In genomic region chr3:114179575-114179974, GRCh38 we compare ENCODE assay signal across 7 cellular contexts. TPM values are rescaled to one million over a fixed set of nuclear protein-coding genes. Genes with fewer than 3 reads are reported as not detected.
A peak's percentile ranks its signal among the peaks of the same experiment; 100 is the strongest.
DNase-seq lines count a peak whose midpoint lies in the region; ATAC-seq, FAIRE-seq and TF ChIP-seq lines count a peak whose summit lies in the region.

No MANE protein-coding gene starts in this region.

- no peak overlapping the region for H3K27ac ChIP-seq in SU-DHL-6 (ENCODE audit: low read depth, low read length)

- no peaks in the 10 kb centered on the region for H3K79me2 ChIP-seq in SU-DHL-6 (ENCODE audit: insufficient read depth, low read length)

- no peaks in the 10 kb centered on the region for H3K9me2 ChIP-seq in SU-DHL-6 (replicated peaks; ENCODE audit: insufficient read depth, low read length)

- TF ChIP-seq CTCF in LNCaP clone FGC (IDR thresholded peaks at IDR 0.05; ENCODE audit: control insufficient read depth, extremely low read depth, insufficient read depth) (peak; percentile 47), SU-DHL-6 (IDR thresholded peaks at IDR 0.05; ENCODE audit: insufficient read depth, low read length, poor library complexity, severe bottlenecking) (peak; percentile 33)

- ATAC-seq in HG03097 (IDR thresholded peaks at IDR 0.05; ENCODE audit: low FRiP score, unreplicated experiment): no peak
- ATAC-seq in GM18861 (IDR thresholded peaks at IDR 0.05; ENCODE audit: unreplicated experiment): no peak

- H3K4me3 ChIP-seq in LNCaP clone FGC (ENCODE audit: low read depth, low read length) (no peak overlapping the region), SU-DHL-6 (ENCODE audit: insufficient read depth, low read length, poor library complexity, severe bottlenecking) (no peak overlapping the region)

- no peak overlapping the region for H3K9ac ChIP-seq in SU-DHL-6 (ENCODE audit: low read length)

- no peaks in the 10 kb centered on the region for H3F3A ChIP-seq in SU-DHL-6 (ENCODE audit: insufficient read depth)

- DNase-seq in EL (peak; percentile 24), LNCaP clone FGC (ENCODE audit: low read depth) (no peak)
- DNase-seq in activated CD4-positive, alpha-beta T cell treated with anti-CD3 and anti-CD28 coated beads, Interleukin-2, amount 10 ng/mL, durations not matched to agents 24 days and 14 days: no peak

- peaks cover 2% of the 10 kb centered on the region for H3K4me1 Mint-ChIP-seq in activated CD4-positive, alpha-beta T cell treated with anti-CD3 and anti-CD28 coated beads, Interleukin-2, amount 10 ng/mL, durations not matched to agents 24 days and 14 days

- H3K27me3 Mint-ChIP-seq in activated CD4-positive, alpha-beta T cell treated with anti-CD3 and anti-CD28 coated beads, Interleukin-2, amount 10 ng/mL, durations not matched to agents 24 days and 14 days: peaks cover 19% of the 10 kb centered on the region

- no peaks in the 10 kb centered on the region for H3K27me3 ChIP-seq in SU-DHL-6 (ENCODE audit: low read length)

- peaks cover 8% of the 10 kb centered on the region for H3K9me3 Mint-ChIP-seq in activated CD4-positive, alpha-beta T cell treated with anti-CD3 and anti-CD28 coated beads, Interleukin-2, amount 10 ng/mL, durations not matched to agents 24 days and 14 days

- H3K27ac Mint-ChIP-seq in activated CD4-positive, alpha-beta T cell treated with anti-CD3 and anti-CD28 coated beads, Interleukin-2, amount 10 ng/mL, durations not matched to agents 24 days and 14 days: no peak overlapping the region

- FAIRE-seq in islet of Langerhans (lab: Jason Lieb, UNC): peak; percentile 91

- intact Hi-C loops in activated CD4-positive, alpha-beta T cell treated with anti-CD3 and anti-CD28 coated beads, Interleukin-2, amount 10 ng/mL, durations not matched to agents 24 days and 14 days (cut with micrococcal nuclease): no loop called here

- no peaks in the 10 kb centered on the region for H3K36me3 Mint-ChIP-seq in activated CD4-positive, alpha-beta T cell treated with anti-CD3 and anti-CD28 coated beads, Interleukin-2, amount 10 ng/mL, durations not matched to agents 24 days and 14 days (ENCODE audit: low read depth)

- H4K20me1 ChIP-seq in SU-DHL-6 (ENCODE audit: low read depth, low read length): no peaks in the 10 kb centered on the region

- H2AFZ ChIP-seq in SU-DHL-6 (ENCODE audit: low read depth, low read length, severe bottlenecking): no peak overlapping the region

- no peak overlapping the region for H3K4me3 Mint-ChIP-seq in activated CD4-positive, alpha-beta T cell treated with anti-CD3 and anti-CD28 coated beads, Interleukin-2, amount 10 ng/mL, durations not matched to agents 24 days and 14 days

- no peaks in the 10 kb centered on the region for H3K9me3 ChIP-seq in SU-DHL-6 (ENCODE audit: insufficient read depth, low read length)

- H3K36me3 ChIP-seq in SU-DHL-6 (ENCODE audit: low read length): no peaks in the 10 kb centered on the region

- H3K4me2 ChIP-seq in SU-DHL-6 (ENCODE audit: low read depth, low read length, poor library complexity, severe bottlenecking): no peak overlapping the region

RNA-seq across cellular contexts. Expression of gene DRD3, which starts 0.7 kb away (rescaled TPM):
- total RNA-seq in activated CD4-positive, alpha-beta T cell treated with anti-CD3 and anti-CD28 coated beads, Interleukin-2, amount 10 ng/mL, durations not matched to agents 24 days and 14 days: not detected in 2 replicates

RNA-seq across cellular contexts. Expression of gene ZNF80, which starts 57.8 kb away (rescaled TPM):
- total RNA-seq in activated CD4-positive, alpha-beta T cell treated with anti-CD3 and anti-CD28 coated beads, Interleukin-2, amount 10 ng/mL, durations not matched to agents 24 days and 14 days: 0.19 and 0.21 TPM in 2 replicates
